In genomic region chr12:14768823-14769405, GRCh38 we compare ENCODE assay signal across 8 cellular contexts. TPM values are rescaled to one million over a fixed set of nuclear protein-coding genes. Genes with fewer than 3 reads are reported as not detected.
A peak's percentile ranks its signal among the peaks of the same experiment; 100 is the strongest.
DNase-seq lines count a peak whose midpoint lies in the region; ATAC-seq and TF ChIP-seq lines count a peak whose summit lies in the region.

No MANE protein-coding gene starts in this region.

- H4K20me1 ChIP-seq in DOHH2 (ENCODE audit: control insufficient read depth, insufficient read depth, low read depth, low read length) (no peaks in the 10 kb centered on the region), SU-DHL-6 (ENCODE audit: low read depth, low read length) (no peaks in the 10 kb centered on the region)

- H3K9me2 ChIP-seq in DOHH2 (replicated peaks; ENCODE audit: control insufficient read depth, low read length) (no peaks in the 10 kb centered on the region), SU-DHL-6 (replicated peaks; ENCODE audit: insufficient read depth, low read length) (no peaks in the 10 kb centered on the region)

- ATAC-seq in thoracic aorta (ENCODE audit: insufficient number of reproducible peaks, low FRiP score, low read depth): no peak
- no peak for ATAC-seq in GM21528 (IDR thresholded peaks at IDR 0.05; ENCODE audit: low FRiP score, unreplicated experiment)
- no peak for ATAC-seq in GM18870 (IDR thresholded peaks at IDR 0.05; ENCODE audit: unreplicated experiment)
- ATAC-seq in GM18868 (IDR thresholded peaks at IDR 0.05; ENCODE audit: unreplicated experiment): no peak

- H3K79me2 ChIP-seq in DOHH2 (ENCODE audit: control insufficient read depth, low read length) (peaks cover 30% of the 10 kb centered on the region), SU-DHL-6 (ENCODE audit: insufficient read depth, low read length) (peaks cover 24% of the 10 kb centered on the region)

- H3K4me3 ChIP-seq in DOHH2 (ENCODE audit: low read length) (peak overlapping the region; percentile 95), SU-DHL-6 (ENCODE audit: insufficient read depth, low read length, poor library complexity, severe bottlenecking) (peak overlapping the region; percentile 76), mononuclear cell (ENCODE audit: low read length) (peak overlapping the region; percentile 89), thoracic aorta (peak overlapping the region; percentile 79)

- H3F3A ChIP-seq in DOHH2 (ENCODE audit: control insufficient read depth, insufficient read depth): peaks cover 30% of the 10 kb centered on the region
- H3F3A ChIP-seq in SU-DHL-6 (ENCODE audit: insufficient read depth): peaks cover 55% of the 10 kb centered on the region

- H3K4me2 ChIP-seq in DOHH2 (ENCODE audit: low read length) (peak overlapping the region; percentile 94), SU-DHL-6 (ENCODE audit: low read depth, low read length, poor library complexity, severe bottlenecking) (peak overlapping the region; percentile 91)

- H3K27me3 ChIP-seq in DOHH2 (ENCODE audit: control insufficient read depth, low read length) (no peaks in the 10 kb centered on the region), SU-DHL-6 (ENCODE audit: low read length) (no peaks in the 10 kb centered on the region), mononuclear cell (ENCODE audit: insufficient read depth, low read length) (no peaks in the 10 kb centered on the region), thoracic aorta (replicated peaks; ENCODE audit: insufficient read depth) (no peaks in the 10 kb centered on the region)

- H3K36me3 ChIP-seq in DOHH2 (ENCODE audit: control insufficient read depth, low read length) (peaks cover 38% of the 10 kb centered on the region), SU-DHL-6 (ENCODE audit: low read length) (peaks cover 18% of the 10 kb centered on the region; the same call in 1 of the 2 replicates), thoracic aorta (no peaks in the 10 kb centered on the region)

- H3K4me1 ChIP-seq in DOHH2 (ENCODE audit: control insufficient read depth, low read length) (peaks cover 48% of the 10 kb centered on the region), mononuclear cell (ENCODE audit: insufficient read depth, low read length) (peaks cover 38% of the 10 kb centered on the region), thoracic aorta (ENCODE audit: control insufficient read depth in 1 of 2, low read depth in 2 of 2) (peaks cover 7 to 27% of the 10 kb centered on the region in 2 donors)

- DNase-seq in central memory CD4-positive, alpha-beta T cell: peak; percentile 13
- DNase-seq in thoracic aorta (ENCODE audit: low spot score): peak; percentile 7

- TF ChIP-seq CTCF in DOHH2 (IDR thresholded peaks at IDR 0.05; ENCODE audit: low read depth, low read length, poor library complexity, severe bottlenecking) (no peak), SU-DHL-6 (IDR thresholded peaks at IDR 0.05; ENCODE audit: insufficient read depth, low read length, poor library complexity, severe bottlenecking) (no peak), thoracic aorta (IDR thresholded peaks at IDR 0.05) (no peak)

- H3K9ac ChIP-seq in SU-DHL-6 (ENCODE audit: low read length): peak overlapping the region; percentile 75

- peak overlapping the region; percentile 30 for H2AFZ ChIP-seq in SU-DHL-6 (ENCODE audit: low read depth, low read length, severe bottlenecking)

- H3K27ac ChIP-seq in DOHH2 (ENCODE audit: low read depth, low read length) (no peak overlapping the region; the same call in 1 of the 2 replicates), SU-DHL-6 (ENCODE audit: low read depth, low read length) (peak overlapping the region; percentile 94), thoracic aorta (peak overlapping the region; percentile 88 to 90)

- 0 out of 2 replicates have a peak, but pooled peaks cover 4% of the 10 kb centered on the region for H3K9me3 ChIP-seq in DOHH2 (ENCODE audit: control insufficient read depth, insufficient read depth, low read length)
- H3K9me3 ChIP-seq in SU-DHL-6 (ENCODE audit: insufficient read depth, low read length): no peaks in the 10 kb centered on the region
- no peaks in the 10 kb centered on the region for H3K9me3 ChIP-seq in mononuclear cell (ENCODE audit: low read depth, low read length)
- H3K9me3 ChIP-seq in thoracic aorta: no peaks in the 10 kb centered on the region

RNA-seq across cellular contexts. Expression of gene WBP11, which starts 34.4 kb away (rescaled TPM):
- 77.8 TPM for total RNA-seq in mononuclear cell
- total RNA-seq in thoracic aorta: 10 to 100 TPM; 10.0 to 17.6 TPM

RNA-seq across cellular contexts. Expression of gene C12orf60, which starts 34.6 kb away (rescaled TPM):
- 0.10 TPM for total RNA-seq in mononuclear cell
- total RNA-seq in thoracic aorta: under 1 TPM in 1 of 2 donors, not detected in 1; 0.27 TPM

RNA-seq across cellular contexts. Expression of gene SMCO3, which starts 45.1 kb away (rescaled TPM):
- total RNA-seq in mononuclear cell (not detected), thoracic aorta (under 1 TPM; 0.27 to 0.49 TPM)
